In genomic region chr1:58573705-58574591, GRCh38 we compare ENCODE assay signal across 8 cellular contexts. TPM values are rescaled to one million over a fixed set of nuclear protein-coding genes. Genes with fewer than 3 reads are reported as not detected.
DNase-seq lines count a peak whose midpoint lies in the region; ATAC-seq and TF ChIP-seq lines count a peak whose summit lies in the region.

No MANE protein-coding gene starts in this region.

- intact Hi-C loops in lower lobe of right lung (cut with DNase I) = no loop called here

- no peak for TF ChIP-seq CTCF in lower lobe of right lung (IDR thresholded peaks at IDR 0.05)
- no peak for TF ChIP-seq CTCF in omental fat pad (IDR thresholded peaks at IDR 0.05)

- peaks cover 15% of the 10 kb centered on the region for H3K27me3 ChIP-seq in lower lobe of right lung (ENCODE audit: low read depth)
- H3K27me3 ChIP-seq in H7 (ENCODE audit: control insufficient read depth, insufficient read depth, low read length) = peaks cover 32% of the 10 kb centered on the region

- no peaks in the 10 kb centered on the region for H3K9me3 Mint-ChIP-seq in T-cell

- H3K9me3 ChIP-seq in lower lobe of right lung = no peaks in the 10 kb centered on the region

- POLR2A ChIA-PET in T-cell (lab: Charles Lee) = no interaction called here

- CTCF ChIA-PET in T-cell (lab: Charles Lee) = no interaction called here

- no peaks in the 10 kb centered on the region for H3K36me3 Mint-ChIP-seq in T-cell

- H3K36me3 ChIP-seq in lower lobe of right lung = no peaks in the 10 kb centered on the region
- no peaks in the 10 kb centered on the region for H3K36me3 ChIP-seq in H7 (replicated peaks; ENCODE audit: control insufficient read depth, insufficient read depth, low read length)

- peak overlapping the region; percentile 55 for H3K4me3 ChIP-seq in lower lobe of right lung
- no peak overlapping the region for H3K4me3 ChIP-seq in H7 (ENCODE audit: insufficient read depth, low read depth, low read length)

- peaks cover 23% of the 10 kb centered on the region for H3K4me1 ChIP-seq in lower lobe of right lung

- peak overlapping the region in 1 of 3 donors; percentile 27 for H3K4me3 Mint-ChIP-seq in T-cell

- H3K4me1 Mint-ChIP-seq in T-cell = peaks cover 22 to 34% (median 34%) of the 10 kb centered on the region in 3 donors

- H3K27me3 Mint-ChIP-seq in T-cell = peaks cover 63 to 70% of the 10 kb centered on the region in 2 donors

- H3K27ac Mint-ChIP-seq in T-cell = no peak overlapping the region

- peak overlapping the region; percentile 86 for H3K27ac ChIP-seq in lower lobe of right lung

- DNase-seq in T-cell (peak in 12 of 34 experiments; percentile 5 to 20 (median 11)), lower lobe of right lung (no peak), H7 (no peak), NCI-H526 treated with DMSO at 0.1 percent for 48 hours (lab: John Stamatoyannopoulos, UW) (no peak), omental fat pad (ENCODE audit: low spot score) (no peak), NCI-H146 (lab: John Stamatoyannopoulos, UW) (no peak)

- ATAC-seq in GM18868 (IDR thresholded peaks at IDR 0.05; ENCODE audit: unreplicated experiment) = peak; percentile 86
- ATAC-seq in HG02840 (IDR thresholded peaks at IDR 0.05; ENCODE audit: low FRiP score, unreplicated experiment) = peak; percentile 98
- peak; percentile 75 to 95 (median 84) for ATAC-seq in T-cell (replicated peaks in 1 of 4)
- ATAC-seq in lower lobe of right lung = peak; percentile 36 to 62
- no peak for ATAC-seq in omental fat pad (ENCODE audit: low FRiP score)

RNA-seq across cellular contexts. Expression of gene TACSTD2, which starts 3.1 kb away (rescaled TPM):
- total RNA-seq in T-cell (under 1 TPM in 3 of 5 donors, not detected in 2; 0.16 to 0.38 (median 0.25) TPM), lower lobe of right lung (69.9 TPM), omental fat pad (1 to 10 TPM in 2 of 4 donors, under 1 TPM in 2; 0.88 to 2.7 (median 1.1) TPM)
- total RNA-seq in H7 (2014; rRNA removed; shearing (Covaris generic)) = 0.14 and 0.33 TPM in 2 replicates

RNA-seq across cellular contexts. Expression of gene OMA1, which starts 27.4 kb away (rescaled TPM):
- total RNA-seq in T-cell (10 to 100 TPM; 31.3 to 50.4 (median 43.9) TPM), lower lobe of right lung (33.4 TPM), omental fat pad (10 to 100 TPM; 13.8 to 23.2 (median 20.3) TPM)
- total RNA-seq in H7 (2014; rRNA removed; shearing (Covaris generic)) = 25.9 and 31.4 TPM in 2 replicates

Comparison
In these comparisons a context has a peak if more than half of its experiments do, and no peak if none do; other contexts are left out.
1. RNA of gene TACSTD2, which starts 3.1 kb away (total RNA-seq): 69.9 TPM in lower lobe of right lung (single experiment); 0.88 to 2.7 TPM in omental fat pad, 0.16 to 0.38 TPM in T-cell and 0.14 to 0.33 TPM in H7; every median in the first group is over 10 times any median in the second.